In the genomic region with DNA sequence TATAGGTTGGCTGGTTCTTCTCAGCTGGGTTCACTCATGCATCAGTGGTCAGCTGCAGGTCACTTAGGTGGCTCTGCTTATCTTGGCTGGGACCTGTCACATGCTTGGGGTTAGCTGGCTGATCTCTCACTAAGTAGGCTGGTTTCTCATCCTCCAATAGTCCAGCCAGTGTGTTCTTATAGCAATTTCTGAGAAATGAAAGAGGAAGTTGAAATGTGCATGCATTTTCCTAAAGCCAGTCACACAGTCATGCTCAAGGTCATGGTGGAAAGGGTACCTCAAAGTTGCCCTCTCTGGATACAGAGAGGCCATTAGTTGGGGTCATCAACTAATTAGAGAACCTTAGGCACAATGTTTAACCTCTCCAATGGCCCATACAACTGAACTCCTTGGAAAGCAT, we compare ENCODE assay signal across 12 cellular contexts.
A peak's percentile ranks its signal among the peaks of the same experiment; 100 is the strongest.
DNase-seq lines count a peak whose midpoint lies in the region; ATAC-seq and TF ChIP-seq lines count a peak whose summit lies in the region.
"Had no signal": no experiment of that assay in that cellular context is flagged by ENCODE, and none has a peak within 500 bp of the region (broad histone marks: within the 10 kb centered on the region; RNA-seq: fewer than 3 reads in every experiment).

No MANE protein-coding gene starts in this region.

- no peak overlapping the region for H3K4me2 ChIP-seq in PC-9

- no peaks in the 10 kb centered on the region for H3K9me3 ChIP-seq in PC-9 (ENCODE audit: insufficient read depth, low read depth)
- H3K9me3 ChIP-seq: Caco-2, upper lobe of left lung had no signal

- H3K4me3 Mint-ChIP-seq in activated B cell treated with CpG ODN at 0.5 μM for 24 hours: peak overlapping the region; percentile 13
- H3K4me3 Mint-ChIP-seq: activated CD4-positive, alpha-beta T cell treated with anti-CD3 and anti-CD28 coated beads, Interleukin-2, amount 10 ng/mL, durations not matched to agents 24 days and 14 days had no signal

- intact Hi-C loops in activated B cell treated with CpG ODN at 0.5 μM for 24 hours (cut with micrococcal nuclease): no loop called here
- intact Hi-C loops in PC-9 (cut with micrococcal nuclease; ENCODE audit: unreplicated experiment): no loop called here

- H3K4me1 ChIP-seq in PC-9 (replicated peaks; ENCODE audit: insufficient read depth): peaks cover 4% of the 10 kb centered on the region
- H3K4me1 ChIP-seq: Caco-2 had no signal

- H3F3A ChIP-seq in PC-9 (ENCODE audit: insufficient read depth, low read depth): no peaks in the 10 kb centered on the region

- no peak overlapping the region for H3K27ac ChIP-seq in PC-9
- H3K27ac ChIP-seq: upper lobe of left lung had no signal

- no peak for TF ChIP-seq CTCF in activated B cell treated with CpG ODN at 0.5 μM for 24 hours (IDR thresholded peaks at IDR 0.05)
- no peak for TF ChIP-seq CTCF in PC-9 (conservative IDR thresholded peaks at IDR 0.05)

- H3K27me3 Mint-ChIP-seq in activated B cell treated with CpG ODN at 0.5 μM for 24 hours: no peaks in the 10 kb centered on the region

- no peak overlapping the region for H3K4me3 ChIP-seq in PC-9
- H3K4me3 ChIP-seq: upper lobe of left lung had no signal

- H4K20me1 ChIP-seq in PC-9 (ENCODE audit: insufficient read depth): no peaks in the 10 kb centered on the region; the same call in 1 of the 2 replicates

- no peaks in the 10 kb centered on the region for H3K9me3 Mint-ChIP-seq in activated B cell treated with CpG ODN at 0.5 μM for 24 hours
- H3K9me3 Mint-ChIP-seq: activated CD4-positive, alpha-beta T cell treated with anti-CD3 and anti-CD28 coated beads, Interleukin-2, amount 10 ng/mL, durations not matched to agents 24 days and 14 days had no signal

- H3K9me2 ChIP-seq in PC-9 (ENCODE audit: insufficient read depth): no peaks in the 10 kb centered on the region

- CTCF ChIA-PET in activated B cell treated with CpG ODN at 0.5 μM for 24 hours (lab: Charles Lee): no interaction called here
- CTCF ChIA-PET in PC-9 (lab: Charles Lee): no interaction called here

- no TSS peak for BruUV-seq in PC-9 (replicated peaks; lab: Mats Ljungman, UMichigan)

- H3K27ac Mint-ChIP-seq in activated B cell treated with CpG ODN at 0.5 μM for 24 hours: no peak overlapping the region
- H3K27ac Mint-ChIP-seq: activated CD4-positive, alpha-beta T cell treated with anti-CD3 and anti-CD28 coated beads, Interleukin-2, amount 10 ng/mL, durations not matched to agents 24 days and 14 days had no signal

- no peaks in the 10 kb centered on the region for H3K79me2 ChIP-seq in PC-9 (ENCODE audit: low read depth)

- peaks cover 23% of the 10 kb centered on the region for H3K4me1 Mint-ChIP-seq in activated B cell treated with CpG ODN at 0.5 μM for 24 hours

- H3K36me3 Mint-ChIP-seq in activated B cell treated with CpG ODN at 0.5 μM for 24 hours (ENCODE audit: low read depth): no peaks in the 10 kb centered on the region

- no peaks in the 10 kb centered on the region for H3K27me3 ChIP-seq in PC-9 (ENCODE audit: insufficient read depth, low read depth)
- H3K27me3 ChIP-seq: upper lobe of left lung had no signal

- H3K36me3 ChIP-seq in PC-9 (ENCODE audit: low read depth): no peaks in the 10 kb centered on the region
- H3K36me3 ChIP-seq: upper lobe of left lung had no signal

- peak; percentile 86 for ATAC-seq in GM18511 (IDR thresholded peaks at IDR 0.05; ENCODE audit: unreplicated experiment)
- ATAC-seq in GM21529 (IDR thresholded peaks at IDR 0.05; ENCODE audit: unreplicated experiment): peak; percentile 82
- peak; percentile 78 for ATAC-seq in HG03342 (IDR thresholded peaks at IDR 0.05; ENCODE audit: unreplicated experiment)
- peak; percentile 31 for ATAC-seq in activated B cell treated with CpG ODN at 0.5 μM for 24 hours (ENCODE audit: low read depth)
- ATAC-seq: HCT116 had no signal

- H2AFZ ChIP-seq in PC-9: no peak overlapping the region

- POLR2A ChIA-PET in activated B cell treated with CpG ODN at 0.5 μM for 24 hours (lab: Charles Lee): no interaction called here
- POLR2A ChIA-PET in PC-9 (lab: Charles Lee; ENCODE audit: unreplicated experiment): no interaction called here

- DNase-seq in activated B cell treated with CpG ODN at 0.5 μM for 24 hours: no peak
- DNase-seq in PC-9: no peak
- no peak for DNase-seq in HuH-7.5 (ENCODE audit: low spot score)
- no peak for DNase-seq in NCI-H345 treated with DMSO at 0.1 percent for 48 hours (lab: John Stamatoyannopoulos, UW; ENCODE audit: unreplicated experiment)
- DNase-seq in stimulated activated CD8-positive, alpha-beta memory T cell treated with anti-CD3 and anti-CD28 coated beads, Interleukin-4, amount 100 ng/mL, for 48 hours: no peak
- DNase-seq: activated CD4-positive, alpha-beta T cell treated with anti-CD3 and anti-CD28 coated beads, Interleukin-2, amount 10 ng/mL, durations not matched to agents 24 days and 14 days; Caco-2; upper lobe of left lung had no signal

Comparison
In these comparisons a context has a peak if more than half of its experiments do, and no peak if none do; other contexts are left out.
1. ATAC-seq: peak in every context shown above with its lines; median percentile 86 in GM18511; 82 in GM21529; 78 in HG03342; 31 in activated B cell treated with CpG ODN at 0.5 μM for 24 hours.